23 cellular contexts compared by ENCODE assay signal in the genomic region with DNA sequence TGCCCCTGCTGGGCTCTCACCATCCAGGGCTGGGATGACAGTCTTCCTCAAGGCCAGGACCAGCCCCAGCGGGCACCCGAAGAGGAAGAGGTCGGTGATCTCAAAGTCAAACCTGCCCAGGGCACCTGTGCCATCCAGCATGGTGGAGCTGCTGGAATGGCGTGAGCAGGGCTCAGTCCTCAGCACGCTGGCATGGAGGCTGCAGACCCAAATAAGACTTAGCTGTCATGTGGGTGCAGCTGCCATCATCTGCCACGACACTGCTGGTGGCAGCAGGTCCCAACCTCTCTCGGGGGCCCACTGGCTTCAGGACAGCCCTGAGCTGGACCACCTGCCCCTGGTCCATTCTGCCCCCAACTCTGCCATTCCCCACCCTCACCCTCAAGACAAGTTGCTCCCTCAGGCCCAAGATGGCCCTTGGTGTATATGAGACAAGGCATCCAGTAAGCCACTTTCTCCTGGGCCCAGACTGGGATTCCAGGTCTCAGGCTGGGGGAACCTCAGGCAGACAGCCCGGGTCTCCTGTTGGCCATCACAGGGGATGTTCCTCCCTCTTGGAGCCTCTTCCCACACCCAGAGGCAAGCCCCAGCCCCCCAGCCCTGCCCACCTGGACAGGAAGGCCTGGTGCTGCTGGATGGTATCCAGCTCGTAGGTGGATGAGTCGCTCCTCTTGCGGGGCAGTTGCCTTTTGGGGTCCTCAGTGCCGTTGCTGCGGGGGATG.
"Had no signal": no experiment of that assay in that cellular context is flagged by ENCODE, and none has a peak within 500 bp of the region (broad histone marks: within the 10 kb centered on the region; RNA-seq: fewer than 3 reads in every experiment).

No MANE protein-coding gene starts in this region.

- H3K4me3 ChIP-seq: cardiac muscle cell, Peyer's patch had no signal

- H3K9me3 ChIP-seq: Peyer's patch had no signal

- H3K27me3 ChIP-seq: brain microvascular endothelial cell, cardiac muscle cell, Peyer's patch had no signal

- DNase-seq: activated CD4-positive, alpha-beta T cell treated with anti-CD3 and anti-CD28 coated beads for 4 hours; activated CD4-positive, alpha-beta T cell treated with anti-CD3 and anti-CD28 coated beads, Interleukin-2, amount 50 U/mL, for 4 hours; activated CD8-positive, alpha-beta memory T cell treated with anti-CD3 and anti-CD28 coated beads, Interleukin-2, amount 50 U/mL, for 48 hours; activated CD8-positive, alpha-beta T cell treated with anti-CD3 and anti-CD28 coated beads, Interleukin-2, amount 10 ng/mL, durations not matched to agents 7 days and 5 days; activated effector memory CD4-positive, alpha-beta T cell treated with Interleukin-2 at 50 U/mL for 16 hours; activated naive CD4-positive, alpha-beta T cell; activated T-cell treated with anti-CD3 and anti-CD28 coated beads, Interleukin-2, amount 50 U/mL, for 1 hour; brain microvascular endothelial cell; Karpas-422; NCI-H1105 treated with DMSO at 0.1 percent for 48 hours; NCI-H1436 treated with DMSO at 0.1 percent for 48 hours; NCI-H187; NCI-H2081; NCI-H510A treated with DMSO at 0.1 percent for 48 hours; NCI-H69; NK-92 treated with Interleukin-12 subunit alpha and Interleukin-12 subunit beta, amount 100 ng/mL, for 24 hours; OCI-M1; Peyer's patch; SHP77 treated with DMSO at 0.1 percent for 48 hours had no signal

- H3K36me3 ChIP-seq: brain microvascular endothelial cell, cardiac muscle cell had no signal

- H3K27ac ChIP-seq: brain microvascular endothelial cell, cardiac muscle cell, RWPE1 had no signal

- ATAC-seq: activated CD4-positive, CD25-positive, alpha-beta regulatory T cell treated with anti-CD3 and anti-CD28 coated beads, Interleukin-2, amount 50 U/mL, for 24 hours; activated CD8-positive, alpha-beta T cell treated with anti-CD3 and anti-CD28 coated beads, Interleukin-2, amount 10 ng/mL, durations not matched to agents 7 days and 5 days; activated naive CD4-positive, alpha-beta T cell treated with anti-CD3 and anti-CD28 coated beads, Interleukin-2, amount 50 U/mL, for 72 hours had no signal
